19 cellular contexts compared by ENCODE assay signal in genomic region chrX:82666355-82666754, GRCh38.
"Had no signal": no experiment of that assay in that cellular context is flagged by ENCODE, and none has a peak within 500 bp of the region (broad histone marks: within the 10 kb centered on the region; RNA-seq: fewer than 3 reads in every experiment).

No MANE protein-coding gene starts in this region.

- H3K27ac Mint-ChIP-seq: endodermal cell; naive thymus-derived CD8-positive, alpha-beta T cell had no signal

- H3K27ac ChIP-seq: coronary artery, heart left ventricle, neutrophil, right atrium auricular region, sigmoid colon, skin epidermis, stomach, thoracic aorta, transverse colon had no signal

- H3K4me1 ChIP-seq: heart left ventricle, right atrium auricular region, sigmoid colon, stomach, transverse colon had no signal

- H3K4me1 Mint-ChIP-seq: endodermal cell; naive thymus-derived CD8-positive, alpha-beta T cell had no signal

- ATAC-seq: heart left ventricle; naive thymus-derived CD8-positive, alpha-beta T cell had no signal

- DNase-seq: effector CD4-positive, alpha-beta T cell; endodermal cell; erythroblast; heart left ventricle; hippocampal formation; kidney glomerular epithelial cell; naive thymus-derived CD8-positive, alpha-beta T cell; posterior cingulate gyrus; sigmoid colon; stimulated activated CD4-positive, alpha-beta T cell treated with anti-CD3 and anti-CD28 coated beads, Interleukin-12 subunit alpha, Interleukin-12 subunit beta, amount 100 ng/mL, for 4 hours; stimulated activated naive CD4-positive, alpha-beta T cell; stomach; substantia nigra; transverse colon had no signal

- H3K4me3 Mint-ChIP-seq: endodermal cell; naive thymus-derived CD8-positive, alpha-beta T cell had no signal

- H3K27me3 Mint-ChIP-seq: naive thymus-derived CD8-positive, alpha-beta T cell had no signal

- H3K9me3 Mint-ChIP-seq: naive thymus-derived CD8-positive, alpha-beta T cell had no signal

- H3K9me3 ChIP-seq: neutrophil, right atrium auricular region, sigmoid colon, stomach, thoracic aorta, transverse colon had no signal

- H3K36me3 Mint-ChIP-seq: naive thymus-derived CD8-positive, alpha-beta T cell had no signal

- H3K36me3 ChIP-seq: heart left ventricle, neutrophil, right atrium auricular region, sigmoid colon, stomach, thoracic aorta, transverse colon had no signal

- H3K27me3 ChIP-seq: heart left ventricle, neutrophil, right atrium auricular region, sigmoid colon, stomach, transverse colon had no signal

- H3K4me3 ChIP-seq: coronary artery, heart left ventricle, right atrium auricular region, sigmoid colon, skin epidermis, stomach, thoracic aorta, transverse colon had no signal
